Comparison of ENCODE assay signal across 11 cellular contexts in genomic region chr2:134079373-134079772, GRCh38.
DNase-seq lines count a peak whose midpoint lies in the region; ATAC-seq and FAIRE-seq lines count a peak whose summit lies in the region.
"Had no signal": no experiment of that assay in that cellular context is flagged by ENCODE, and none has a peak within 500 bp of the region (broad histone marks: within the 10 kb centered on the region; RNA-seq: fewer than 3 reads in every experiment).

No MANE protein-coding gene starts in this region.

- ATAC-seq in stimulated activated naive CD8-positive, alpha-beta T cell treated with anti-CD3 and anti-CD28 coated beads, Interleukin-15, Interleukin-2, amounts not matched to agents 100 U/mL and 50 U/mL, for 24 hours: peak; percentile 30
- ATAC-seq in stimulated activated naive CD8-positive, alpha-beta T cell treated with anti-CD3 and anti-CD28 coated beads, Interleukin-15, amount 100 ng/mL, for 72 hours: no peak
- ATAC-seq in GM21786 (IDR thresholded peaks at IDR 0.05; ENCODE audit: unreplicated experiment): peak; percentile 98
- peak; percentile 89 for ATAC-seq in HG03196 (IDR thresholded peaks at IDR 0.05; ENCODE audit: unreplicated experiment)
- ATAC-seq: naive thymus-derived CD4-positive, alpha-beta T cell had no signal

- no peak for DNase-seq in stimulated activated naive CD8-positive, alpha-beta T cell treated with anti-CD3 and anti-CD28 coated beads, Interleukin-15, Interleukin-2, amounts not matched to agents 100 U/mL and 50 U/mL, for 24 hours
- no peak for DNase-seq in stimulated activated naive CD8-positive, alpha-beta T cell treated with anti-CD3 and anti-CD28 coated beads, Interleukin-15, amount 100 ng/mL, for 72 hours
- DNase-seq in RCC 7860 (ENCODE audit: low spot score) (no peak), AML-193 (lab: John Stamatoyannopoulos, UW) (no peak), G401 (ENCODE audit: low spot score) (no peak)
- no peak for DNase-seq in activated CD4-positive, CD25-positive, alpha-beta regulatory T cell treated with anti-CD3 and anti-CD28 coated beads, Interleukin-2, amount 50 U/mL, for 72 hours
- DNase-seq: DMS79; naive thymus-derived CD4-positive, alpha-beta T cell; NCI-H774 had no signal

- H3K27ac Mint-ChIP-seq in stimulated activated naive CD8-positive, alpha-beta T cell treated with anti-CD3 and anti-CD28 coated beads, Interleukin-15, amount 100 ng/mL, for 72 hours: no peak overlapping the region
- H3K27ac Mint-ChIP-seq: naive thymus-derived CD4-positive, alpha-beta T cell had no signal

- H3K9me3 Mint-ChIP-seq in stimulated activated naive CD8-positive, alpha-beta T cell treated with anti-CD3 and anti-CD28 coated beads, Interleukin-15, amount 100 ng/mL, for 72 hours: no peaks in the 10 kb centered on the region
- H3K9me3 Mint-ChIP-seq: naive thymus-derived CD4-positive, alpha-beta T cell had no signal

- in situ Hi-C loops in G401 (cut with HindIII; ENCODE audit: low sequenced_read_pairs): no loop called here

- peaks cover 18% of the 10 kb centered on the region for H3K27me3 Mint-ChIP-seq in stimulated activated naive CD8-positive, alpha-beta T cell treated with anti-CD3 and anti-CD28 coated beads, Interleukin-15, amount 100 ng/mL, for 72 hours

- no peak overlapping the region for H3K4me3 Mint-ChIP-seq in stimulated activated naive CD8-positive, alpha-beta T cell treated with anti-CD3 and anti-CD28 coated beads, Interleukin-15, amount 100 ng/mL, for 72 hours
- H3K4me3 Mint-ChIP-seq: naive thymus-derived CD4-positive, alpha-beta T cell had no signal

- H3K4me1 Mint-ChIP-seq in stimulated activated naive CD8-positive, alpha-beta T cell treated with anti-CD3 and anti-CD28 coated beads, Interleukin-15, amount 100 ng/mL, for 72 hours: no peaks in the 10 kb centered on the region
- H3K4me1 Mint-ChIP-seq: naive thymus-derived CD4-positive, alpha-beta T cell had no signal

- no peak for FAIRE-seq in RCC 7860 (lab: Jason Lieb, UNC)
